36 cellular contexts compared by ENCODE assay signal in genomic region chr7:52616552-52616951, GRCh38.
"Had no signal": no experiment of that assay in that cellular context is flagged by ENCODE, and none has a peak within 500 bp of the region (broad histone marks: within the 10 kb centered on the region; RNA-seq: fewer than 3 reads in every experiment).

No MANE protein-coding gene starts in this region.

- DNase-seq: activated effector memory CD4-positive, alpha-beta T cell treated with anti-CD3 and anti-CD28 coated beads, Interleukin-2, amount 50 U/mL, for 16 hours; activated effector memory CD4-positive, alpha-beta T cell treated with Interleukin-2 at 50 U/mL for 16 hours; activated gamma-delta T cell; activated gamma-delta T cell treated with Interleukin-2 at 50 U/mL for 16 hours; activated naive CD4-positive, alpha-beta T cell; activated naive CD4-positive, alpha-beta T cell treated with anti-CD3 and anti-CD28 coated beads for 36 hours; activated naive CD4-positive, alpha-beta T cell treated with anti-CD3 and anti-CD28 coated beads, Interleukin-2, amount 10 ng/mL, durations not matched to agents 7 days and 5 days; activated naive CD4-positive, alpha-beta T cell treated with anti-CD3 and anti-CD28 coated beads, Interleukin-2, amount 50 U/mL, for 16 hours; activated naive CD4-positive, alpha-beta T cell treated with Interleukin-2 at 50 U/mL for 16 hours; activated naive CD8-positive, alpha-beta T cell treated with anti-CD3 and anti-CD28 coated beads for 36 hours; activated naive CD8-positive, alpha-beta T cell treated with anti-CD3 and anti-CD28 coated beads, Interleukin-2, amount 10 ng/mL, durations not matched to agents 7 days and 5 days; activated naive CD8-positive, alpha-beta T cell treated with anti-CD3 and anti-CD28 coated beads, Interleukin-2, amount 50 U/mL, for 24 hours; activated T-cell treated with anti-CD3 and anti-CD28 coated beads, Interleukin-2, amount 50 U/mL, for 4 hours; activated T-cell treated with anti-CD3 and anti-CD28 coated beads, Interleukin-2, amount 50 U/mL, for 48 hours; activated T-cell treated with anti-CD3 and anti-CD28 coated beads, Interleukin-2, amount 50 U/mL, for 72 hours; adrenal gland; amniotic stem cell; amygdala; anterior cingulate cortex; aorta; body of pancreas; brain microvascular endothelial cell; caudate nucleus; central memory CD4-positive, alpha-beta T cell; cerebellar nuclear complex had no signal

- H3K9me3 Mint-ChIP-seq: brain had no signal

- H3K27me3 ChIP-seq: adrenal gland, ascending aorta, body of pancreas, brain microvascular endothelial cell, breast epithelium, cardiac muscle cell had no signal

- H3K36me3 Mint-ChIP-seq: activated naive CD4-positive, alpha-beta T cell treated with anti-CD3 and anti-CD28 coated beads, Interleukin-2, amount 10 ng/mL, durations not matched to agents 7 days and 5 days; activated naive CD4-positive, alpha-beta T cell treated with anti-CD3 and anti-CD28 coated beads, Interleukin-2, amount 50 U/mL, for 24 hours; activated naive CD8-positive, alpha-beta T cell; activated naive CD8-positive, alpha-beta T cell treated with anti-CD3 and anti-CD28 coated beads for 36 hours; activated naive CD8-positive, alpha-beta T cell treated with anti-CD3 and anti-CD28 coated beads, Interleukin-2, amount 10 ng/mL, durations not matched to agents 7 days and 5 days; brain had no signal

- H3K4me1 Mint-ChIP-seq: activated naive CD4-positive, alpha-beta T cell treated with anti-CD3 and anti-CD28 coated beads, Interleukin-2, amount 10 ng/mL, durations not matched to agents 7 days and 5 days; activated naive CD4-positive, alpha-beta T cell treated with anti-CD3 and anti-CD28 coated beads, Interleukin-2, amount 50 U/mL, for 24 hours; activated naive CD8-positive, alpha-beta T cell treated with anti-CD3 and anti-CD28 coated beads for 36 hours; activated naive CD8-positive, alpha-beta T cell treated with anti-CD3 and anti-CD28 coated beads, Interleukin-2, amount 10 ng/mL, durations not matched to agents 7 days and 5 days; activated naive CD8-positive, alpha-beta T cell treated with anti-CD3 and anti-CD28 coated beads, Interleukin-2, amount 50 U/mL, for 24 hours; activated T-helper 17 cell treated with anti-CD3 and anti-CD28 coated beads, Interleukin-2, amount 50 U/mL, for 72 hours; central memory CD8-positive, alpha-beta T cell had no signal

- H3K9me3 ChIP-seq: adrenal gland, ascending aorta, body of pancreas, breast epithelium had no signal

- H3K4me3 Mint-ChIP-seq: activated naive CD4-positive, alpha-beta T cell treated with anti-CD3 and anti-CD28 coated beads for 36 hours; activated naive CD4-positive, alpha-beta T cell treated with anti-CD3 and anti-CD28 coated beads, Interleukin-2, amount 10 ng/mL, durations not matched to agents 7 days and 5 days; activated naive CD4-positive, alpha-beta T cell treated with anti-CD3 and anti-CD28 coated beads, Interleukin-2, amount 50 U/mL, for 24 hours; activated naive CD8-positive, alpha-beta T cell; activated naive CD8-positive, alpha-beta T cell treated with anti-CD3 and anti-CD28 coated beads for 36 hours; activated naive CD8-positive, alpha-beta T cell treated with anti-CD3 and anti-CD28 coated beads, Interleukin-2, amount 10 ng/mL, durations not matched to agents 7 days and 5 days; activated naive CD8-positive, alpha-beta T cell treated with anti-CD3 and anti-CD28 coated beads, Interleukin-2, amount 50 U/mL, for 24 hours; activated T-cell treated with anti-CD3 and anti-CD28 coated beads, Interleukin-2, amount 50 U/mL, for 4 hours; activated T-cell treated with anti-CD3 and anti-CD28 coated beads, Interleukin-2, amount 50 U/mL, for 72 hours; activated T-helper 1 cell treated with anti-CD3 and anti-CD28 coated beads, Interleukin-12 subunit alpha, Interleukin-12 subunit beta, Interleukin-2, Interleukin-4 antibody, amounts not matched to agents 30 ng/mL and 10 ng/mL and 1 ng/mL, durations not matched to agents 14 hours and 24 hours and 36 hours; activated T-helper 17 cell treated with anti-CD3 and anti-CD28 coated beads, Interleukin-2, amount 50 U/mL, for 72 hours; brain; central memory CD8-positive, alpha-beta T cell had no signal

- H3K36me3 ChIP-seq: adrenal gland, ascending aorta, brain microvascular endothelial cell, breast epithelium, cardiac muscle cell had no signal

- H3K4me3 ChIP-seq: adrenal gland, ascending aorta, body of pancreas, breast epithelium, cardiac muscle cell had no signal

- ATAC-seq: activated naive CD8-positive, alpha-beta T cell treated with anti-CD3 and anti-CD28 coated beads, Interleukin-2, amount 50 U/mL, for 24 hours; activated T-cell treated with anti-CD3 and anti-CD28 coated beads, Interleukin-2, amount 50 U/mL, for 4 hours; activated T-cell treated with anti-CD3 and anti-CD28 coated beads, Interleukin-2, amount 50 U/mL, for 72 hours; activated T-helper 17 cell treated with anti-CD3 and anti-CD28 coated beads, Interleukin-2, amount 50 U/mL, for 72 hours; body of pancreas had no signal

- H3K4me1 ChIP-seq: adrenal gland, ascending aorta, body of pancreas, breast epithelium had no signal

- H3K27ac Mint-ChIP-seq: activated naive CD4-positive, alpha-beta T cell treated with anti-CD3 and anti-CD28 coated beads for 36 hours; activated naive CD4-positive, alpha-beta T cell treated with anti-CD3 and anti-CD28 coated beads, Interleukin-2, amount 10 ng/mL, durations not matched to agents 7 days and 5 days; activated naive CD4-positive, alpha-beta T cell treated with anti-CD3 and anti-CD28 coated beads, Interleukin-2, amount 50 U/mL, for 24 hours; activated naive CD4-positive, alpha-beta T cell treated with anti-CD3 and anti-CD28 coated beads, Interleukin-2, amount 50 U/mL, for 72 hours; activated naive CD8-positive, alpha-beta T cell; activated naive CD8-positive, alpha-beta T cell treated with anti-CD3 and anti-CD28 coated beads for 36 hours; activated naive CD8-positive, alpha-beta T cell treated with anti-CD3 and anti-CD28 coated beads, Interleukin-2, amount 10 ng/mL, durations not matched to agents 7 days and 5 days; activated naive CD8-positive, alpha-beta T cell treated with anti-CD3 and anti-CD28 coated beads, Interleukin-2, amount 50 U/mL, for 24 hours; activated T-cell treated with anti-CD3 and anti-CD28 coated beads, Interleukin-2, amount 50 U/mL, for 72 hours; activated T-helper 1 cell treated with anti-CD3 and anti-CD28 coated beads, Interleukin-12 subunit alpha, Interleukin-12 subunit beta, Interleukin-2, Interleukin-4 antibody, amounts not matched to agents 30 ng/mL and 10 ng/mL and 1 ng/mL, durations not matched to agents 14 hours and 24 hours and 36 hours; activated T-helper 17 cell treated with anti-CD3 and anti-CD28 coated beads, Interleukin-2, amount 50 U/mL, for 72 hours; activated T-helper 2 cell treated with anti-CD3 and anti-CD28 coated beads, Interferon-gamma antibody, Interleukin-2, Interleukin-4, amounts not matched to agents 10 μg/mL and 5 μg/mL and 100 μg/mL, durations not matched to agents 14 hours and 24 hours and 36 hours; brain had no signal

- H3K27ac ChIP-seq: adrenal gland, ascending aorta, body of pancreas, brain microvascular endothelial cell, breast epithelium, cardiac muscle cell had no signal

- H3K27me3 Mint-ChIP-seq: activated naive CD4-positive, alpha-beta T cell treated with anti-CD3 and anti-CD28 coated beads, Interleukin-2, amount 10 ng/mL, durations not matched to agents 7 days and 5 days; activated naive CD4-positive, alpha-beta T cell treated with anti-CD3 and anti-CD28 coated beads, Interleukin-2, amount 50 U/mL, for 24 hours; activated naive CD8-positive, alpha-beta T cell; activated naive CD8-positive, alpha-beta T cell treated with anti-CD3 and anti-CD28 coated beads for 36 hours; activated naive CD8-positive, alpha-beta T cell treated with anti-CD3 and anti-CD28 coated beads, Interleukin-2, amount 10 ng/mL, durations not matched to agents 7 days and 5 days; activated naive CD8-positive, alpha-beta T cell treated with anti-CD3 and anti-CD28 coated beads, Interleukin-2, amount 50 U/mL, for 24 hours; activated T-helper 17 cell treated with anti-CD3 and anti-CD28 coated beads, Interleukin-2, amount 50 U/mL, for 72 hours; brain; central memory CD8-positive, alpha-beta T cell had no signal
